Comparison of ENCODE assay signal across 33 cellular contexts in the genomic region with DNA sequence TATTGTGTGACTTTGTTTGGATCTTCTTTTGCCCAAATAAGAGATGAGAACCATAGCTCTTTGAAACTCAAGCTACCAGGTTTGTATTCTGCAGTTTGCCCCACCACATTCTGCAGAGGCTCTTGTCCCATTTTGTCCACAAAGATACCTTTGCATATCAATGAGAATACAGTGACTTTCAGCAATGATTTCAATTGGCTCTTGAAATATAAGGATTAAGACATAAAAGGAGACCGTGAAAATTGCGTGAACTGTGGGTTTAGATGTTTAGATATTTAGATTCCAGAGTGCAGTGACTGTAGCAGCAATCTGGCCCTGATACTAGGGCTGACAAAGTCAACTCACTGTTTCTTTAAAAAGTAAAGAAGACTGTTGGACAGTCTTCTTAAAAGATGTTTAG.
DNase-seq lines count a peak whose midpoint lies in the region; ATAC-seq and TF ChIP-seq lines count a peak whose summit lies in the region.
"Had no signal": no experiment of that assay in that cellular context is flagged by ENCODE, and none has a peak within 500 bp of the region (broad histone marks: within the 10 kb centered on the region; RNA-seq: fewer than 3 reads in every experiment).

No MANE protein-coding gene starts in this region.

- in situ Hi-C loops in HAP-1 (cut with MboI; ENCODE audit: low sequenced_read_pairs): no loop called here
- in situ Hi-C loops in astrocyte of the cerebellum (cut with HindIII; ENCODE audit: low sequenced_read_pairs): no loop called here

- ATAC-seq in GM21825 (IDR thresholded peaks at IDR 0.05; ENCODE audit: unreplicated experiment): no peak
- ATAC-seq: A549; CD8-positive, alpha-beta T cell had no signal

- H3K36me3 ChIP-seq in HAP-1 (replicated peaks) (no peaks in the 10 kb centered on the region), SJCRH30 (no peaks in the 10 kb centered on the region)
- H3K36me3 ChIP-seq: BE2C; BLaER1; BLaER1 treated with 17β-estradiol and CSF1 and Interleukin-3, amounts not matched to agents 10 nM and 100 nM had no signal

- H3K27me3 ChIP-seq in HAP-1 (ENCODE audit: low read depth): no peaks in the 10 kb centered on the region
- H3K27me3 ChIP-seq in SJCRH30: no peaks in the 10 kb centered on the region
- H3K27me3 ChIP-seq: BE2C; BLaER1; BLaER1 treated with 17β-estradiol and CSF1 and Interleukin-3, amounts not matched to agents 10 nM and 100 nM had no signal

- no peak for TF ChIP-seq CTCF in astrocyte of the cerebellum (IDR thresholded peaks at IDR 0.05; ENCODE audit: low read depth, low read length, missing control alignments)

- H3K4me3 ChIP-seq in HAP-1 (no peak overlapping the region), SJCRH30 (no peak overlapping the region), astrocyte of the cerebellum (ENCODE audit: low read depth, low read length) (no peak overlapping the region)
- H3K4me3 ChIP-seq: A549; BLaER1; BLaER1 treated with 17β-estradiol and CSF1 and Interleukin-3, amounts not matched to agents 10 nM and 100 nM had no signal

- TF ChIP-seq POLR2A in erythroblast (IDR thresholded peaks at IDR 0.05; ENCODE audit: low read length): no peak

- peaks cover 16% of the 10 kb centered on the region for H3K4me1 ChIP-seq in HAP-1
- peaks cover 15% of the 10 kb centered on the region for H3K4me1 ChIP-seq in SJCRH30
- H3K4me1 ChIP-seq: A549; BE2C; BLaER1; BLaER1 treated with 17β-estradiol and CSF1 and Interleukin-3, amounts not matched to agents 10 nM and 100 nM; Caco-2 had no signal

- peak overlapping the region; percentile 39 for H3K27ac ChIP-seq in SJCRH30
- H3K27ac ChIP-seq: 22Rv1; A549; BLaER1; BLaER1 treated with 17β-estradiol and CSF1 and Interleukin-3, amounts not matched to agents 10 nM and 100 nM; C4-2B had no signal

- no peaks in the 10 kb centered on the region for H3K9me3 ChIP-seq in HAP-1
- no peaks in the 10 kb centered on the region for H3K9me3 ChIP-seq in SJCRH30 (replicated peaks)
- H3K9me3 ChIP-seq: A549; BE2C; BLaER1; BLaER1 treated with 17β-estradiol and CSF1 and Interleukin-3, amounts not matched to agents 10 nM and 100 nM; Caco-2 had no signal

- DNase-seq in HAP-1 (ENCODE audit: low spot score in 2 of 2): peak; percentile 39 to 92
- peak; percentile 9 to 62 for DNase-seq in SJCRH30
- DNase-seq in astrocyte of the cerebellum (ENCODE audit: low read depth): peak; percentile 16
- peak; percentile 5 for DNase-seq in fibroblast of peridontal ligament (ENCODE audit: extremely low read depth)
- no peak for DNase-seq in NCI-H524 (lab: John Stamatoyannopoulos, UW)
- DNase-seq in erythroblast (lab: John Stamatoyannopoulos, UW): no peak
- DNase-seq in SKM-1 treated with dmso at 0.1 percent for 144 hours (lab: John Stamatoyannopoulos, UW; ENCODE audit: unreplicated experiment): no peak
- DNase-seq: 8988T; ACHN; AML-193; BE2C; C1 segment of cervical spinal cord; Caco-2; Calu3; CD4-positive, alpha-beta memory T cell; CD4-positive, alpha-beta T cell; CD4-positive, CD25-positive, alpha-beta regulatory T cell; CD8-positive, alpha-beta memory T cell; CD8-positive, alpha-beta T cell; COR-L47; DMS 273 treated with DMSO at 0.1 percent for 48 hours; DMS153; DMS53; DMS79; DMS79 treated with DMSO at 0.1 percent for 48 hours; DND-41; EL had no signal

Comparison
In these comparisons a context has a peak if more than half of its experiments do, and no peak if none do; other contexts are left out.
1. DNase-seq: peak in HAP-1 (2 of 2), SJCRH30 (2 of 2), astrocyte of the cerebellum (single experiment) and fibroblast of peridontal ligament (single experiment); none in NCI-H524 (0 of 2), erythroblast (0 of 2) and SKM-1 treated with dmso at 0.1 percent for 144 hours (single experiment).